8 cellular contexts compared by ENCODE assay signal in the genomic region with DNA sequence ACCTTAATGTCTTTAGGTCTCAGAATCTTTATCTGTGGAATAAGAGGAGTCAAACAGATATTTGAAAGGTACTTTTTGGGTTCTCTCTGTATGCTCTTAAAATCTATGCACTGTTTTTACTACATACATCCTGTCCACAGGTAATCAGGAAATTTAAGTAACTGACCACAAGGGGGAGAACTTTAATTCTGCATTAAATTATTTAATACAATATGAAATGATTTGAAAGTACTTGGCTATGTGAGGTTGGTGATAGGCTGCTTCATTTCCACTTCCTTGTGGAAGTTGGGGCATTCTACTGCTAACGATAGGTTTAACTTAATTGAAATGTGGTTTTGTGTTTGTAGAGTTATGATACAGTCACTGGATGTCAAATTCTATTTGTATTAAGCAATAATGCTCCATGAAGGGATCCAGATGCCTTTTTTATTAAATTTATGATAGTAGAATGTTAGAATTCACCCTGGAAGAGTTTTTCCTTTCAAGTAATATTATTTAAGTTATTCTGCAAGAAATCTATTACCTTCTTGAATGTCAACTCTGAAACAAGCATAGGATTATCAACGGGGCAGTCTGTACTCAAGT. TPM values are rescaled to one million over a fixed set of nuclear protein-coding genes. Genes with fewer than 3 reads are reported as not detected.
A peak's percentile ranks its signal among the peaks of the same experiment; 100 is the strongest.
DNase-seq lines count a peak whose midpoint lies in the region; ATAC-seq and TF ChIP-seq lines count a peak whose summit lies in the region.

No MANE protein-coding gene starts in this region.

- H3K27me3 Mint-ChIP-seq in activated naive CD8-positive, alpha-beta T cell treated with anti-CD3 and anti-CD28 coated beads for 36 hours: no peaks in the 10 kb centered on the region

- no peak overlapping the region for H3K4me3 Mint-ChIP-seq in activated naive CD8-positive, alpha-beta T cell treated with anti-CD3 and anti-CD28 coated beads for 36 hours

- H3K9me3 ChIP-seq in PC-9 (ENCODE audit: insufficient read depth, low read depth): no peaks in the 10 kb centered on the region

- CTCF ChIA-PET in PC-9 (lab: Charles Lee): no interaction called here

- POLR2A ChIA-PET in PC-9 (lab: Charles Lee; ENCODE audit: unreplicated experiment): no interaction called here

- H3K4me3 ChIP-seq in PC-9: no peak overlapping the region

- no peaks in the 10 kb centered on the region for H3K9me3 Mint-ChIP-seq in activated naive CD8-positive, alpha-beta T cell treated with anti-CD3 and anti-CD28 coated beads for 36 hours

- ATAC-seq in GM21360 (IDR thresholded peaks at IDR 0.05; ENCODE audit: unreplicated experiment) (peak; percentile 54), GM19328 (IDR thresholded peaks at IDR 0.05; ENCODE audit: unreplicated experiment) (no peak), omental fat pad (ENCODE audit: low FRiP score) (no peak)

- no peaks in the 10 kb centered on the region for H3K79me2 ChIP-seq in PC-9 (ENCODE audit: low read depth)

- no peaks in the 10 kb centered on the region; the same call in 1 of the 2 replicates for H3K9me2 ChIP-seq in PC-9 (ENCODE audit: insufficient read depth)

- TF ChIP-seq CTCF in PC-9 (conservative IDR thresholded peaks at IDR 0.05) (peak; percentile 74), omental fat pad (IDR thresholded peaks at IDR 0.05) (no peak)

- H3K4me2 ChIP-seq in PC-9: no peak overlapping the region

- H3K4me1 Mint-ChIP-seq in activated naive CD8-positive, alpha-beta T cell treated with anti-CD3 and anti-CD28 coated beads for 36 hours: no peaks in the 10 kb centered on the region

- no TSS peak for BruUV-seq in PC-9 (replicated peaks; lab: Mats Ljungman, UMichigan)

- no peak overlapping the region for H3K27ac ChIP-seq in PC-9

- no peaks in the 10 kb centered on the region for H3K36me3 Mint-ChIP-seq in activated naive CD8-positive, alpha-beta T cell treated with anti-CD3 and anti-CD28 coated beads for 36 hours

- no peaks in the 10 kb centered on the region for H3F3A ChIP-seq in PC-9 (ENCODE audit: insufficient read depth, low read depth)

- no peaks in the 10 kb centered on the region for H4K20me1 ChIP-seq in PC-9 (ENCODE audit: insufficient read depth)

- intact Hi-C loops in PC-9 (cut with micrococcal nuclease; ENCODE audit: unreplicated experiment): loop anchor here (1.0 to 5.0 kb wide), 2 partner anchors 547 to 834 kb away; no protein-coding TSS in a partner anchor

- no peaks in the 10 kb centered on the region for H3K27me3 ChIP-seq in PC-9 (ENCODE audit: insufficient read depth, low read depth)

- H2AFZ ChIP-seq in PC-9: no peak overlapping the region

- H3K4me1 ChIP-seq in PC-9 (replicated peaks; ENCODE audit: insufficient read depth): no peaks in the 10 kb centered on the region

- no peak overlapping the region for H3K27ac Mint-ChIP-seq in activated naive CD8-positive, alpha-beta T cell treated with anti-CD3 and anti-CD28 coated beads for 36 hours

- H3K36me3 ChIP-seq in PC-9 (ENCODE audit: low read depth): no peaks in the 10 kb centered on the region

- DNase-seq in CD1c-positive myeloid dendritic cell (ENCODE audit: extremely low spot score): peak; percentile 3
- DNase-seq in PC-9: no peak
- peak; percentile 22 for DNase-seq in foreskin melanocyte
- DNase-seq in activated naive CD4-positive, alpha-beta T cell (lab: John Stamatoyannopoulos, UW): no peak
- no peak for DNase-seq in activated naive CD8-positive, alpha-beta T cell treated with anti-CD3 and anti-CD28 coated beads for 36 hours
- no peak for DNase-seq in omental fat pad (ENCODE audit: low spot score)

RNA-seq across cellular contexts. Expression of a gene that starts 6.0 kb away (rescaled TPM):
- total RNA-seq in PC-9 (2021) (not detected in 2 replicates), omental fat pad (not detected)
- not detected for total RNA-seq in activated naive CD8-positive, alpha-beta T cell treated with anti-CD3 and anti-CD28 coated beads for 36 hours

RNA-seq across cellular contexts. Expression of a gene that starts 30.1 kb away (rescaled TPM):
- total RNA-seq in PC-9 (2021): not detected in 2 replicates
- not detected for total RNA-seq in activated naive CD8-positive, alpha-beta T cell treated with anti-CD3 and anti-CD28 coated beads for 36 hours
- total RNA-seq in omental fat pad: not detected

Comparison
In these comparisons a context has a peak if more than half of its experiments do, and no peak if none do; other contexts are left out.
1. DNase-seq: peak in CD1c-positive myeloid dendritic cell (single experiment) and foreskin melanocyte (single experiment); none in PC-9 (0 of 2), activated naive CD4-positive, alpha-beta T cell (0 of 4), activated naive CD8-positive, alpha-beta T cell treated with anti-CD3 and anti-CD28 coated beads for 36 hours (single experiment) and omental fat pad (single experiment).